13 cellular contexts compared by ENCODE assay signal in genomic region chr3:69568926-69569325, GRCh38.
DNase-seq lines count a peak whose midpoint lies in the region; ATAC-seq and TF ChIP-seq lines count a peak whose summit lies in the region.
"Had no signal": no experiment of that assay in that cellular context is flagged by ENCODE, and none has a peak within 500 bp of the region (broad histone marks: within the 10 kb centered on the region; RNA-seq: fewer than 3 reads in every experiment).

No MANE protein-coding gene starts in this region.

- DNase-seq in GM23248 (peak; percentile 1), brain microvascular endothelial cell (peak; percentile 2), fibroblast of pulmonary artery (ENCODE audit: low read depth) (peak; percentile 13), left kidney (ENCODE audit: low read depth, low spot score) (peak; percentile 18), Peyer's patch (no peak), KBM-7 (no peak)
- DNase-seq: C1 segment of cervical spinal cord; Caco-2; CD4-positive, CD25-positive, alpha-beta regulatory T cell; GDM1; H9 had no signal

- no peak overlapping the region for H3K9ac ChIP-seq in GM23248

- H3K9me3 ChIP-seq in GM23248 (ENCODE audit: low read depth) (no peaks in the 10 kb centered on the region), Peyer's patch (no peaks in the 10 kb centered on the region)
- H3K9me3 ChIP-seq: Caco-2 had no signal

- no peaks in the 10 kb centered on the region for H3K79me2 ChIP-seq in GM23248 (ENCODE audit: insufficient read depth)

- no peaks in the 10 kb centered on the region for H3K9me2 ChIP-seq in GM23248 (ENCODE audit: insufficient read depth)

- ATAC-seq in GM21390 (IDR thresholded peaks at IDR 0.05; ENCODE audit: unreplicated experiment) (no peak), GM19351 (IDR thresholded peaks at IDR 0.05; ENCODE audit: unreplicated experiment) (no peak)

- TF ChIP-seq CTCF in brain microvascular endothelial cell (IDR thresholded peaks at IDR 0.05; ENCODE audit: low read depth, low read length, missing control alignments) (no peak), fibroblast of pulmonary artery (IDR thresholded peaks at IDR 0.05; ENCODE audit: low read length, missing control alignments) (no peak), Peyer's patch (IDR thresholded peaks at IDR 0.05) (no peak)

- TF ChIP-seq POLR2A in Peyer's patch (IDR thresholded peaks at IDR 0.05), result no peak

- in situ Hi-C loops in GM23248 (cut with MboI) (no loop called here), brain microvascular endothelial cell (cut with HindIII; ENCODE audit: low pct_ligation_motif_present, low sequenced_read_pairs) (no loop called here), KBM-7 (cut with MboI; ENCODE audit: low pct_unique_long_range_greater_than_20kb, low sequenced_read_pairs) (no loop called here)

- no peak overlapping the region for H3K4me2 ChIP-seq in GM23248 (ENCODE audit: unreplicated experiment)

- no peaks in the 10 kb centered on the region for H3F3A ChIP-seq in GM23248 (ENCODE audit: insufficient read depth)

- no peaks in the 10 kb centered on the region for H4K20me1 ChIP-seq in GM23248 (ENCODE audit: insufficient read depth)

- no peak overlapping the region for H2AFZ ChIP-seq in GM23248

- no peak overlapping the region for H3K4me3 ChIP-seq in GM23248
- no peak overlapping the region for H3K4me3 ChIP-seq in brain microvascular endothelial cell (ENCODE audit: low read depth, low read length)
- no peak overlapping the region for H3K4me3 ChIP-seq in fibroblast of pulmonary artery (replicated peaks; ENCODE audit: low read depth, low read length)
- H3K4me3 ChIP-seq in Peyer's patch, result no peak overlapping the region

- H3K36me3 ChIP-seq in GM23248 (ENCODE audit: low read depth), result no peaks in the 10 kb centered on the region
- no peaks in the 10 kb centered on the region for H3K36me3 ChIP-seq in brain microvascular endothelial cell (replicated peaks)
- no peaks in the 10 kb centered on the region for H3K36me3 ChIP-seq in Peyer's patch

- 42 to 47% methylated on average over 2 of the region's 2 CpGs for WGBS in GM23248 (ENCODE audit: low coverage in 1 of 2, low lambda C conversion rate in 2 of 2, missing lambda C conversion rate in 2 of 2), 2 experiments

- H3K27ac ChIP-seq in GM23248 (no peak overlapping the region), brain microvascular endothelial cell (no peak overlapping the region), Peyer's patch (no peak overlapping the region)

- no peaks in the 10 kb centered on the region; the same call in 1 of the 2 replicates for H3K27me3 ChIP-seq in GM23248 (replicated peaks; ENCODE audit: insufficient read depth)
- H3K27me3 ChIP-seq in brain microvascular endothelial cell (replicated peaks), result no peaks in the 10 kb centered on the region
- no peaks in the 10 kb centered on the region for H3K27me3 ChIP-seq in Peyer's patch

- H3K4me1 ChIP-seq in GM23248 (ENCODE audit: insufficient read depth), result no peaks in the 10 kb centered on the region
- no peaks in the 10 kb centered on the region for H3K4me1 ChIP-seq in Peyer's patch
- H3K4me1 ChIP-seq: Caco-2 had no signal

Comparison
In these comparisons a context has a peak if more than half of its experiments do, and no peak if none do; other contexts are left out.
1. DNase-seq: peak in GM23248 (single experiment), brain microvascular endothelial cell (single experiment), fibroblast of pulmonary artery (single experiment) and left kidney (single experiment); none in Peyer's patch (0 of 3) and KBM-7 (single experiment).